Comparison of ENCODE assay signal across 28 cellular contexts in the genomic region with DNA sequence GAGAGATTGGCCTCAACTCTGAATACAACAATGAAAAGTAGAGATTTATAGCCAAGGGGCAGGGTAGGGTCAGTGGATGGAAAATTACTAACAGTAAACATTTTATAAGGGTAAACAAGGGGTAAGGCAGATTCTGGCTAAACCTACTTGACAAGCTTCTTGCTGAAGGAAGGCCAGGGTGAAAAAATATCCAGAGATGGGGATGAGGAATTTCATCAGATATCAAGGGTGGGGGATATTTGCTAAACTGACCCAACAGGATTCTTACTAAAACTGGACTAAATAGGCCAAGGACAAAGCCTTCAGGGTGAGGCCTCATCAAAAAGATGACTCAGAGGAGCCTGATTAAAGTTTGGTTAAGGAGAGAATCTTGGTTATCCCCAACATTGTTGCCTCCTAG.
DNase-seq lines count a peak whose midpoint lies in the region; ATAC-seq and TF ChIP-seq lines count a peak whose summit lies in the region.
"Had no signal": no experiment of that assay in that cellular context is flagged by ENCODE, and none has a peak within 500 bp of the region (broad histone marks: within the 10 kb centered on the region; RNA-seq: fewer than 3 reads in every experiment).

No MANE protein-coding gene starts in this region.

- no peak overlapping the region for H3K4me3 Mint-ChIP-seq in MCF 10A (ENCODE audit: unreplicated experiment)
- no peak overlapping the region for H3K4me3 Mint-ChIP-seq in dendritic cell treated with granulocyte-macrophage colony-stimulating factor and Interleukin-4, amounts not matched to agents 40 ng/mL and 50 ng/mL, for 4 days
- H3K4me3 Mint-ChIP-seq in activated T-helper 1 cell treated with anti-CD3 and anti-CD28 coated beads, Interleukin-12 subunit alpha, Interleukin-12 subunit beta, Interleukin-2, Interleukin-4 antibody, amounts not matched to agents 30 ng/mL and 10 ng/mL and 1 ng/mL, durations not matched to agents 14 hours and 24 hours and 36 hours, result no peak overlapping the region
- H3K4me3 Mint-ChIP-seq: activated naive CD8-positive, alpha-beta T cell treated with anti-CD3 and anti-CD28 coated beads, Interleukin-2, amount 10 ng/mL, durations not matched to agents 7 days and 5 days; IgD-negative memory B cell had no signal

- TF ChIP-seq CTCF in mammary epithelial cell (conservative IDR thresholded peaks at IDR 0.05 in 1 of 2, IDR thresholded peaks at IDR 0.05 in 1 of 2; ENCODE audit: extremely low read depth in 1 of 2, insufficient read depth in 1 of 2, low read depth in 1 of 2, low read length in 2 of 2) (no peak), MCF 10A (IDR thresholded peaks at IDR 0.05; ENCODE audit: unreplicated experiment) (no peak), PC-3 (conservative IDR thresholded peaks at IDR 0.05; ENCODE audit: low read depth, low read length) (no peak), lower lobe of right lung (IDR thresholded peaks at IDR 0.05) (no peak)

- no peaks in the 10 kb centered on the region for H3K9me2 ChIP-seq in PC-3 (replicated peaks; ENCODE audit: low read length)

- POLR2A ChIA-PET in MCF 10A (lab: Yijun Ruan, JAX) (no interaction called here), PC-3 (lab: Charles Lee; ENCODE audit: unreplicated experiment) (interaction anchor here (1.0 kb wide), 1 partner anchor 63 kb away, joined by 3 read pairs; no protein-coding TSS in a partner anchor)

- H3K4me1 Mint-ChIP-seq in MCF 10A (ENCODE audit: insufficient read depth, unreplicated experiment), result peaks cover 7% of the 10 kb centered on the region
- peaks cover 52% of the 10 kb centered on the region for H3K4me1 Mint-ChIP-seq in dendritic cell treated with granulocyte-macrophage colony-stimulating factor and Interleukin-4, amounts not matched to agents 40 ng/mL and 50 ng/mL, for 4 days (ENCODE audit: low read depth)
- peaks cover 27% of the 10 kb centered on the region for H3K4me1 Mint-ChIP-seq in activated T-helper 1 cell treated with anti-CD3 and anti-CD28 coated beads, Interleukin-12 subunit alpha, Interleukin-12 subunit beta, Interleukin-2, Interleukin-4 antibody, amounts not matched to agents 30 ng/mL and 10 ng/mL and 1 ng/mL, durations not matched to agents 14 hours and 24 hours and 36 hours (ENCODE audit: low read depth)

- intact Hi-C loops in mammary epithelial cell (cut with micrococcal nuclease), result no loop called here
- intact Hi-C loops in MCF 10A (cut with micrococcal nuclease), result no loop called here
- intact Hi-C loops in PC-3 (cut with micrococcal nuclease), result loop anchor here (1.0 kb wide), 7 partner anchors 17 to 133 kb away; no protein-coding TSS in a partner anchor
- intact Hi-C loops in dendritic cell treated with granulocyte-macrophage colony-stimulating factor and Interleukin-4, amounts not matched to agents 40 ng/mL and 50 ng/mL, for 4 days (cut with micrococcal nuclease), result loop anchor here (5.0 kb wide), 1 partner anchor 40 kb away; no protein-coding TSS in a partner anchor
- intact Hi-C loops in lower lobe of right lung (cut with DNase I), result no loop called here
- intact Hi-C loops in activated T-helper 1 cell treated with anti-CD3 and anti-CD28 coated beads, Interleukin-12 subunit alpha, Interleukin-12 subunit beta, Interleukin-2, Interleukin-4 antibody, amounts not matched to agents 30 ng/mL and 10 ng/mL and 1 ng/mL, durations not matched to agents 14 hours and 24 hours and 36 hours (cut with micrococcal nuclease), result loop anchor here (2.0 kb wide), 1 partner anchor 70 kb away; no protein-coding TSS in a partner anchor

- H3K79me2 ChIP-seq in mammary epithelial cell (ENCODE audit: insufficient read depth, low read length) (no peaks in the 10 kb centered on the region), PC-3 (ENCODE audit: low read length) (no peaks in the 10 kb centered on the region)

- BruUV-seq in mammary epithelial cell (replicated peaks; lab: Mats Ljungman, UMichigan) (no TSS peak), MCF 10A (replicated peaks; lab: Mats Ljungman, UMichigan) (no TSS peak), PC-3 (replicated peaks; lab: Mats Ljungman, UMichigan) (no TSS peak)

- H3K4me2 ChIP-seq in mammary epithelial cell (ENCODE audit: insufficient read depth, low read depth, low read length), result no peak overlapping the region
- H3K4me2 ChIP-seq in PC-3 (ENCODE audit: low read length), result peak overlapping the region; percentile 21

- H3K36me3 Mint-ChIP-seq in MCF 10A (ENCODE audit: insufficient read depth, unreplicated experiment), result no peaks in the 10 kb centered on the region
- H3K36me3 Mint-ChIP-seq in dendritic cell treated with granulocyte-macrophage colony-stimulating factor and Interleukin-4, amounts not matched to agents 40 ng/mL and 50 ng/mL, for 4 days (ENCODE audit: low read depth), result peaks cover 5% of the 10 kb centered on the region
- H3K36me3 Mint-ChIP-seq in activated T-helper 1 cell treated with anti-CD3 and anti-CD28 coated beads, Interleukin-12 subunit alpha, Interleukin-12 subunit beta, Interleukin-2, Interleukin-4 antibody, amounts not matched to agents 30 ng/mL and 10 ng/mL and 1 ng/mL, durations not matched to agents 14 hours and 24 hours and 36 hours (ENCODE audit: low read depth), result peaks cover 6% of the 10 kb centered on the region

- H3K36me3 ChIP-seq in mammary epithelial cell (ENCODE audit: insufficient read depth, low read length), result no peaks in the 10 kb centered on the region
- no peaks in the 10 kb centered on the region for H3K36me3 ChIP-seq in PC-3 (ENCODE audit: low read depth, low read length)
- no peaks in the 10 kb centered on the region for H3K36me3 ChIP-seq in lower lobe of right lung
- H3K36me3 ChIP-seq: heart left ventricle, neutrophil, prostate gland, SJCRH30, upper lobe of left lung had no signal

- DNase-seq in mammary epithelial cell, result peak; percentile 52
- DNase-seq in MCF 10A (ENCODE audit: unreplicated experiment), result no peak
- DNase-seq in PC-3, result peak; percentile 100
- DNase-seq in cerebellar nuclear complex (lab: John Stamatoyannopoulos, UW), result no peak
- no peak for DNase-seq in lower lobe of right lung
- no peak for DNase-seq in activated T-helper 1 cell treated with anti-CD3 and anti-CD28 coated beads, Interleukin-12 subunit alpha, Interleukin-12 subunit beta, Interleukin-2, Interleukin-4 antibody, amounts not matched to agents 30 ng/mL and 10 ng/mL and 1 ng/mL, durations not matched to agents 14 hours and 24 hours and 36 hours (ENCODE audit: low spot score)
- DNase-seq in NCI-H2171 (lab: John Stamatoyannopoulos, UW), result no peak
- DNase-seq: ACHN; activated CD4-positive, alpha-beta T cell treated with anti-CD3 and anti-CD28 coated beads for 4 hours; activated naive CD8-positive, alpha-beta T cell treated with anti-CD3 and anti-CD28 coated beads, Interleukin-2, amount 10 ng/mL, durations not matched to agents 7 days and 5 days; central memory CD4-positive, alpha-beta T cell; dorsolateral prefrontal cortex; HCEC 1CT; heart left ventricle; left cardiac atrium; mesendoderm; MM.1S; NCI-H1417 treated with DMSO at 0.1 percent for 48 hours; NCI-H446 treated with DMSO at 0.1 percent for 48 hours; OCI-M1; SJCRH30; T-helper 1 cell; upper lobe of left lung had no signal

- H4K20me1 ChIP-seq in mammary epithelial cell (ENCODE audit: insufficient read depth, low read length) (no peaks in the 10 kb centered on the region), PC-3 (ENCODE audit: low read length) (no peaks in the 10 kb centered on the region)

- CTCF ChIA-PET in mammary epithelial cell (lab: Charles Lee; ENCODE audit: low non-redundant PET), result no interaction called here
- CTCF ChIA-PET in MCF 10A (lab: Yijun Ruan, JAX), result no interaction called here
- CTCF ChIA-PET in PC-3 (lab: Charles Lee), result interaction anchor here (0.6 to 0.7 kb wide), 2 partner anchors 74 to 324 kb away, joined by 3 to 4 read pairs; no protein-coding TSS in a partner anchor

- H3K9me3 Mint-ChIP-seq in MCF 10A (ENCODE audit: unreplicated experiment), result no peaks in the 10 kb centered on the region
- no peaks in the 10 kb centered on the region for H3K9me3 Mint-ChIP-seq in dendritic cell treated with granulocyte-macrophage colony-stimulating factor and Interleukin-4, amounts not matched to agents 40 ng/mL and 50 ng/mL, for 4 days
- H3K9me3 Mint-ChIP-seq in activated T-helper 1 cell treated with anti-CD3 and anti-CD28 coated beads, Interleukin-12 subunit alpha, Interleukin-12 subunit beta, Interleukin-2, Interleukin-4 antibody, amounts not matched to agents 30 ng/mL and 10 ng/mL and 1 ng/mL, durations not matched to agents 14 hours and 24 hours and 36 hours, result peaks cover 4% of the 10 kb centered on the region
- H3K9me3 Mint-ChIP-seq: IgD-negative memory B cell had no signal

- H3K9me3 ChIP-seq in mammary epithelial cell (replicated peaks; ENCODE audit: insufficient read depth, low read length), result no peaks in the 10 kb centered on the region
- H3K9me3 ChIP-seq in PC-3 (ENCODE audit: low read length), result no peaks in the 10 kb centered on the region
- H3K9me3 ChIP-seq in lower lobe of right lung, result no peaks in the 10 kb centered on the region
- H3K9me3 ChIP-seq: heart left ventricle, neutrophil, prostate gland, SJCRH30, upper lobe of left lung had no signal

- H3F3A ChIP-seq in PC-3 (ENCODE audit: low read length, unreplicated experiment), result peaks cover 6% of the 10 kb centered on the region

- no peak overlapping the region for H3K27ac Mint-ChIP-seq in MCF 10A (ENCODE audit: low read depth, unreplicated experiment)
- H3K27ac Mint-ChIP-seq in dendritic cell treated with granulocyte-macrophage colony-stimulating factor and Interleukin-4, amounts not matched to agents 40 ng/mL and 50 ng/mL, for 4 days, result peak overlapping the region; percentile 91
- no peak overlapping the region for H3K27ac Mint-ChIP-seq in activated T-helper 1 cell treated with anti-CD3 and anti-CD28 coated beads, Interleukin-12 subunit alpha, Interleukin-12 subunit beta, Interleukin-2, Interleukin-4 antibody, amounts not matched to agents 30 ng/mL and 10 ng/mL and 1 ng/mL, durations not matched to agents 14 hours and 24 hours and 36 hours
- H3K27ac Mint-ChIP-seq: activated naive CD8-positive, alpha-beta T cell treated with anti-CD3 and anti-CD28 coated beads, Interleukin-2, amount 10 ng/mL, durations not matched to agents 7 days and 5 days; IgD-negative memory B cell had no signal

- H2AFZ ChIP-seq in mammary epithelial cell (ENCODE audit: low read depth, low read length) (peak overlapping the region; percentile 62), PC-3 (ENCODE audit: low read length) (no peak overlapping the region)

- ATAC-seq in PC-3 (peak; percentile 83), lower lobe of right lung (no peak)
- ATAC-seq: left cardiac atrium had no signal

- no peaks in the 10 kb centered on the region for H3K27me3 Mint-ChIP-seq in MCF 10A (ENCODE audit: insufficient read depth, unreplicated experiment)
- no peaks in the 10 kb centered on the region for H3K27me3 Mint-ChIP-seq in dendritic cell treated with granulocyte-macrophage colony-stimulating factor and Interleukin-4, amounts not matched to agents 40 ng/mL and 50 ng/mL, for 4 days
- H3K27me3 Mint-ChIP-seq in activated T-helper 1 cell treated with anti-CD3 and anti-CD28 coated beads, Interleukin-12 subunit alpha, Interleukin-12 subunit beta, Interleukin-2, Interleukin-4 antibody, amounts not matched to agents 30 ng/mL and 10 ng/mL and 1 ng/mL, durations not matched to agents 14 hours and 24 hours and 36 hours (ENCODE audit: insufficient read depth), result no peaks in the 10 kb centered on the region
- H3K27me3 Mint-ChIP-seq: activated naive CD8-positive, alpha-beta T cell treated with anti-CD3 and anti-CD28 coated beads, Interleukin-2, amount 10 ng/mL, durations not matched to agents 7 days and 5 days had no signal

- in situ Hi-C loops in mammary epithelial cell (cut with MboI; ENCODE audit: low sequenced_read_pairs in 2 of 2), result no loop called here

- H3K27ac ChIP-seq in mammary epithelial cell (ENCODE audit: insufficient read depth, low read depth, low read length) (no peak overlapping the region), PC-3 (ENCODE audit: low read length) (peak overlapping the region; percentile 62), lower lobe of right lung (no peak overlapping the region)
- H3K27ac ChIP-seq: dorsolateral prefrontal cortex, heart left ventricle, HL-60, neutrophil, prostate gland, SJCRH30, upper lobe of left lung had no signal

- H3K4me1 ChIP-seq in mammary epithelial cell (ENCODE audit: insufficient read depth, low read length) (peaks cover 5% of the 10 kb centered on the region), PC-3 (ENCODE audit: insufficient read depth, low read length) (peaks cover 74% of the 10 kb centered on the region), lower lobe of right lung (peaks cover 24% of the 10 kb centered on the region)
- H3K4me1 ChIP-seq: prostate gland, SJCRH30 had no signal

- no peaks in the 10 kb centered on the region for H3K27me3 ChIP-seq in mammary epithelial cell (ENCODE audit: insufficient read depth, low read length)
- H3K27me3 ChIP-seq in PC-3 (ENCODE audit: low read length), result no peaks in the 10 kb centered on the region
- H3K27me3 ChIP-seq in lower lobe of right lung (ENCODE audit: low read depth), result no peaks in the 10 kb centered on the region
- H3K27me3 ChIP-seq: dorsolateral prefrontal cortex, heart left ventricle, neutrophil, SJCRH30, upper lobe of left lung had no signal

- no peak overlapping the region for H3K4me3 ChIP-seq in mammary epithelial cell (replicated peaks in 1 of 3; ENCODE audit: insufficient read depth in 1 of 3, low read depth in 2 of 3, low read length in 3 of 3)
- no peak overlapping the region for H3K4me3 ChIP-seq in PC-3 (ENCODE audit: low read length)
- no peak overlapping the region for H3K4me3 ChIP-seq in lower lobe of right lung
- H3K4me3 ChIP-seq: dorsolateral prefrontal cortex, heart left ventricle, prostate gland, SJCRH30, upper lobe of left lung had no signal

- H3K9ac ChIP-seq in mammary epithelial cell (ENCODE audit: insufficient read depth, low read length), result no peak overlapping the region
- no peak overlapping the region for H3K9ac ChIP-seq in PC-3 (ENCODE audit: low read length)

- dilution Hi-C loops in mammary epithelial cell (cut with HindIII; ENCODE audit: low sequenced_read_pairs), result no loop called here

Comparison
In these comparisons a context has a peak if more than half of its experiments do, and no peak if none do; other contexts are left out.
1. DNase-seq: peak in mammary epithelial cell (single experiment) and PC-3 (single experiment); none in MCF 10A (single experiment), cerebellar nuclear complex (0 of 2), lower lobe of right lung (single experiment), activated T-helper 1 cell treated with anti-CD3 and anti-CD28 coated beads, Interleukin-12 subunit alpha, Interleukin-12 subunit beta, Interleukin-2, Interleukin-4 antibody, amounts not matched to agents 30 ng/mL and 10 ng/mL and 1 ng/mL, durations not matched to agents 14 hours and 24 hours and 36 hours (single experiment) and NCI-H2171 (single experiment).
2. intact Hi-C loops: an anchor here in PC-3 (1.0 kb wide), dendritic cell treated with granulocyte-macrophage colony-stimulating factor and Interleukin-4, amounts not matched to agents 40 ng/mL and 50 ng/mL, for 4 days (5.0 kb wide) and activated T-helper 1 cell treated with anti-CD3 and anti-CD28 coated beads, Interleukin-12 subunit alpha, Interleukin-12 subunit beta, Interleukin-2, Interleukin-4 antibody, amounts not matched to agents 30 ng/mL and 10 ng/mL and 1 ng/mL, durations not matched to agents 14 hours and 24 hours and 36 hours (2.0 kb wide); none called in mammary epithelial cell, MCF 10A and lower lobe of right lung.